Comparison of ENCODE assay signal across 28 cellular contexts in the genomic region with DNA sequence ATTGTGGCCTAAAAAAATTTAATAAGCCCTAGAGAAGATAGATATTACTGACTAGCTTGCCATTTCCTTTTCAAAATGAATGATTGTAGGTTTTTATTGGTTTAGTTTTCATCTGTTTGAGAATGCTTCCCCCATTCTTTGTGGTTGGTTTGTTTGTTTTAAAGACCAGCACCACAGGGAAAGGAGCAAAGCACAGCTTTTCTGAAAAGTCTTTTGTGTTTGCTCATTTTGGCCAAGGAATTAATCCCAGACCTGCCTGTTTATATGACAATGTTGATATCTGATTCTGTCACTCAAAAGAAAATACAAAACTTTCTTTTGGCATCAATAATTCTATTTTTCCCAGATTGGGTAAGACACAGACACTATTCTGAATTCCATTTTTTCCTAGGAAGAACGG.
DNase-seq lines count a peak whose midpoint lies in the region; ATAC-seq, FAIRE-seq and TF ChIP-seq lines count a peak whose summit lies in the region.
"Had no signal": no experiment of that assay in that cellular context is flagged by ENCODE, and none has a peak within 500 bp of the region (broad histone marks: within the 10 kb centered on the region; RNA-seq: fewer than 3 reads in every experiment).

No MANE protein-coding gene starts in this region.

- H3K4me1 ChIP-seq in RWPE2 (ENCODE audit: insufficient read depth, poor library complexity, severe bottlenecking), result peaks cover 14% of the 10 kb centered on the region
- no peaks in the 10 kb centered on the region for H3K4me1 ChIP-seq in fibroblast of lung (ENCODE audit: control insufficient read depth, extremely low read depth, insufficient read depth, low read length)
- no peaks in the 10 kb centered on the region for H3K4me1 ChIP-seq in HepG2 (ENCODE audit: insufficient read depth, low read length)
- H3K4me1 ChIP-seq: BLaER1, body of pancreas, right lobe of liver, thyroid gland, vagina had no signal

- ATAC-seq in RWPE2 (ENCODE audit: low read depth) (no peak), GM21825 (IDR thresholded peaks at IDR 0.05; ENCODE audit: unreplicated experiment) (no peak), HepG2 (no peak)
- ATAC-seq: body of pancreas, K562, left lobe of liver, right lobe of liver had no signal

- FAIRE-seq in HepG2 (lab: Jason Lieb, UNC), result no peak
- FAIRE-seq: GM12892, islet of Langerhans, K562, TTC549 had no signal

- 56% methylated on average over 1 of the region's 1 CpG for WGBS in HepG2 (ENCODE audit: low lambda C conversion rate)

- POLR2A ChIA-PET in HepG2 (lab: Yijun Ruan, JAX), result no interaction called here

- H3K9ac ChIP-seq in fibroblast of lung (ENCODE audit: insufficient read depth, low read length) (no peak overlapping the region), HepG2 (ENCODE audit: insufficient read depth, low read depth, low read length) (no peak overlapping the region)
- H3K9ac ChIP-seq: BLaER1 had no signal

- H3K27ac ChIP-seq in RWPE2 (ENCODE audit: poor library complexity, severe bottlenecking), result peak overlapping the region; percentile 7
- no peak overlapping the region for H3K27ac ChIP-seq in fibroblast of lung (ENCODE audit: insufficient read depth, low read length)
- no peak overlapping the region for H3K27ac ChIP-seq in HepG2 (ENCODE audit: extremely low read length, insufficient read depth, low read length)
- H3K27ac ChIP-seq: BLaER1, body of pancreas, dorsolateral prefrontal cortex, right lobe of liver, thyroid gland, vagina had no signal

- CTCF ChIA-PET in HepG2 (lab: Yijun Ruan, JAX; ENCODE audit: low intra/inter-chr PET ratio, low total read pairs), result no interaction called here

- H3K36me3 ChIP-seq in RWPE2 (ENCODE audit: low read depth), result no peaks in the 10 kb centered on the region
- no peaks in the 10 kb centered on the region for H3K36me3 ChIP-seq in fibroblast of lung (ENCODE audit: control insufficient read depth, insufficient read depth, low read length)
- H3K36me3 ChIP-seq in HepG2 (replicated peaks in 1 of 2; ENCODE audit: control insufficient read depth in 1 of 2, insufficient read depth in 2 of 2, low read length in 2 of 2), result no peaks in the 10 kb centered on the region
- H3K36me3 ChIP-seq: BLaER1, right lobe of liver, thyroid gland, vagina had no signal

- H4K20me1 ChIP-seq in fibroblast of lung (ENCODE audit: control insufficient read depth, extremely low read depth, insufficient read depth, low read length), result no peaks in the 10 kb centered on the region
- no peaks in the 10 kb centered on the region for H4K20me1 ChIP-seq in HepG2 (ENCODE audit: insufficient read depth, low read length)
- H4K20me1 ChIP-seq: BLaER1 had no signal

- no peak overlapping the region for H2AFZ ChIP-seq in fibroblast of lung (ENCODE audit: low read length)
- no peak overlapping the region for H2AFZ ChIP-seq in HepG2 (ENCODE audit: low read length)

- TF ChIP-seq RAD21 in HepG2 (CRISPR knock-in tag; IDR thresholded peaks at IDR 0.05), result no peak

- H3K27me3 ChIP-seq in RWPE2 (ENCODE audit: insufficient read depth, poor library complexity, severe bottlenecking), result no peaks in the 10 kb centered on the region
- H3K27me3 ChIP-seq in fibroblast of lung (ENCODE audit: control insufficient read depth, insufficient read depth, low read length), result no peaks in the 10 kb centered on the region
- H3K27me3 ChIP-seq in HepG2 (ENCODE audit: control insufficient read depth in 1 of 2, insufficient read depth in 2 of 2, low read length in 2 of 2), result no peaks in the 10 kb centered on the region
- H3K27me3 ChIP-seq: BLaER1, body of pancreas, right lobe of liver, thyroid gland, vagina had no signal

- in situ Hi-C loops in HepG2 (cut with HindIII; ENCODE audit: extremely low pct_ligation_motif_present, low pct_unique_long_range_greater_than_20kb), result no loop called here

- BruUV-seq in HepG2 (replicated peaks; lab: Mats Ljungman, UMichigan), result no TSS peak

- no peak for TF ChIP-seq POLR2A in HepG2 (IDR thresholded peaks at IDR 0.05; ENCODE audit: insufficient read depth in 1 of 2, low read depth in 2 of 2, low read length in 2 of 2)

- TF ChIP-seq EP300 in HepG2 (IDR thresholded peaks at IDR 0.05; ENCODE audit: low read depth in 2 of 2, low read length in 2 of 2), result no peak
- no peak for TF ChIP-seq EP300 in HepG2 (CRISPR knock-in tag; IDR thresholded peaks at IDR 0.05; ENCODE audit: borderline replicate concordance)

- DNase-seq in ELR (ENCODE audit: low read depth) (peak; percentile 65), RWPE2 (ENCODE audit: low spot score) (no peak), fibroblast of lung (ENCODE audit: low read depth in 2 of 2) (peak; percentile 46 to 74), retinal pigment epithelial cell (ENCODE audit: low read depth) (peak; percentile 51), T-helper 2 cell (no peak), HepG2 (ENCODE audit: low spot score) (no peak)
- no peak for DNase-seq in activated effector memory CD4-positive, alpha-beta T cell treated with anti-CD3 and anti-CD28 coated beads, Interleukin-2, amount 50 U/mL, for 16 hours
- DNase-seq: activated gamma-delta T cell; activated naive CD8-positive, alpha-beta T cell treated with anti-CD3 and anti-CD28 coated beads, Interleukin-2, amount 10 ng/mL, durations not matched to agents 7 days and 5 days; activated T-cell treated with anti-CD3 and anti-CD28 coated beads, Interleukin-2, amount 50 U/mL, for 24 hours; body of pancreas; DMS153; dorsolateral prefrontal cortex; NCI-H1092; NCI-H1930; nephron progenitor cell; OCI-M1; right lobe of liver; stimulated activated CD4-positive, alpha-beta T cell treated with anti-CD3 and anti-CD28 coated beads, Interleukin-4, amount 100 ng/mL, for 1 hour; thyroid gland had no signal

- H3K79me2 ChIP-seq in fibroblast of lung (ENCODE audit: control insufficient read depth, insufficient read depth, low read length) (no peaks in the 10 kb centered on the region), HepG2 (ENCODE audit: insufficient read depth, low read length) (no peaks in the 10 kb centered on the region)

- no peak overlapping the region for H3K4me2 ChIP-seq in fibroblast of lung (ENCODE audit: extremely low read depth, insufficient read depth, low read length)
- H3K4me2 ChIP-seq in HepG2 (ENCODE audit: low read depth, low read length), result no peak overlapping the region
- H3K4me2 ChIP-seq: BLaER1 had no signal

- TF ChIP-seq CTCF in RWPE2 (IDR thresholded peaks at IDR 0.05; ENCODE audit: poor library complexity, severe bottlenecking) (no peak), fibroblast of lung (conservative IDR thresholded peaks at IDR 0.05 in 1 of 2, IDR thresholded peaks at IDR 0.05 in 1 of 2; ENCODE audit: low read depth in 1 of 2, low read length in 2 of 2) (no peak), retinal pigment epithelial cell (conservative IDR thresholded peaks at IDR 0.05; ENCODE audit: low read depth, low read length) (no peak), HepG2 (CRISPR knock-in tag; IDR thresholded peaks at IDR 0.05) (no peak)

- H3K9me3 ChIP-seq in RWPE2 (ENCODE audit: severe bottlenecking) (no peaks in the 10 kb centered on the region), fibroblast of lung (ENCODE audit: control insufficient read depth, insufficient read depth, low read depth, low read length) (no peaks in the 10 kb centered on the region), HepG2 (ENCODE audit: low read length) (peaks cover 56% of the 10 kb centered on the region)
- H3K9me3 ChIP-seq: BLaER1, body of pancreas, right lobe of liver, thyroid gland, vagina had no signal

- H3K4me3 ChIP-seq in RWPE2 (ENCODE audit: severe bottlenecking) (no peak overlapping the region), fibroblast of lung (replicated peaks in 1 of 4; ENCODE audit: control extremely low read depth in 1 of 4, insufficient read depth in 1 of 4, low read depth in 3 of 4, low read length in 4 of 4) (no peak overlapping the region), retinal pigment epithelial cell (ENCODE audit: low read length) (no peak overlapping the region), HepG2 (replicated peaks in 1 of 3; ENCODE audit: insufficient read depth in 1 of 3, low read depth in 2 of 3, low read length in 3 of 3) (no peak overlapping the region)
- H3K4me3 ChIP-seq: BLaER1, body of pancreas, dorsolateral prefrontal cortex, K562, right lobe of liver, thyroid gland, vagina had no signal

- intact Hi-C loops in HepG2 (cut with micrococcal nuclease; ENCODE audit: unreplicated experiment), result no loop called here

TF ChIP-seq in HepG2, 621 proteins besides CTCF, POLR2A, EP300 and RAD21:
- no peak for TF ChIP-seq SRY (CRISPR knock-in tag; IDR thresholded peaks at IDR 0.05)
- TF ChIP-seq HOXA7 (CRISPR knock-in tag; IDR thresholded peaks at IDR 0.05), result no peak
- TF ChIP-seq ZNF577 (CRISPR knock-in tag; IDR thresholded peaks at IDR 0.05; ENCODE audit: borderline replicate concordance, low read depth), result no peak
- TF ChIP-seq TOPORS (CRISPR knock-in tag; IDR thresholded peaks at IDR 0.05), result no peak
- TF ChIP-seq ZNF543 (CRISPR knock-in tag; IDR thresholded peaks at IDR 0.05), result no peak

Comparison
In these comparisons a context has a peak if more than half of its experiments do, and no peak if none do; other contexts are left out.
1. DNase-seq: peak in ELR (single experiment), fibroblast of lung (2 of 2) and retinal pigment epithelial cell (single experiment); none in RWPE2 (single experiment), T-helper 2 cell (0 of 5), activated effector memory CD4-positive, alpha-beta T cell treated with anti-CD3 and anti-CD28 coated beads, Interleukin-2, amount 50 U/mL, for 16 hours (single experiment) and HepG2 (single experiment).